18 cellular contexts compared by ENCODE assay signal in the genomic region with DNA sequence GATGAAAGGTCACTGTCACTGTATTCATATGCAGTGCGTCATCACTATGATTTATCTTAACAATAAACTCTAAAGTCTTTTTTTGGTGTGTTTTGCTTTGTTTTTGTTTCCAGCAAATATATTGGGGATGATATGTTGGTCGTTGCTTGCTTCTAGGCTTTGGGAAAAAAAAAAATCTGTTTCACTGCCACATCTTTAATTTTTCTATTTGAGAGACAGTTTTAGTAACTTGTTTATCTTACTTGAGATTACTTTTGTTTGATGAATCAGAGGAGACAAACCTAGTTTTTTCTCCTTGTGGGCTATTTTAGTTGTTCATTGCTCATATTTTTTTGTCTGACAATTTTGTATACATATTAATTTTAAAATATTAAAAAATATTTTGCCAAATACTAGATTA. TPM values are rescaled to one million over a fixed set of nuclear protein-coding genes. Genes with fewer than 3 reads are reported as not detected.
A peak's percentile ranks its signal among the peaks of the same experiment; 100 is the strongest.
DNase-seq lines count a peak whose midpoint lies in the region; ATAC-seq, FAIRE-seq and TF ChIP-seq lines count a peak whose summit lies in the region.
"Had no signal": no experiment of that assay in that cellular context is flagged by ENCODE, and none has a peak within 500 bp of the region (broad histone marks: within the 10 kb centered on the region; RNA-seq: fewer than 3 reads in every experiment).

No MANE protein-coding gene starts in this region.

- peaks cover 0 to 6% of the 10 kb centered on the region in 2 experiments; a peak in 2 of 4 replicates for H3K36me3 ChIP-seq in GM12878 (ENCODE audit: control insufficient read depth in 2 of 2, insufficient read depth in 2 of 2, low read length in 1 of 2)
- peaks cover 0 to 3% of the 10 kb centered on the region in 2 donors for H3K36me3 ChIP-seq in kidney (ENCODE audit: control insufficient read depth in 1 of 2, insufficient read depth in 2 of 2, low read length in 2 of 2)
- H3K36me3 ChIP-seq in OCI-LY7 (ENCODE audit: insufficient read depth, low read length) = peaks cover 32% of the 10 kb centered on the region

- no peaks in the 10 kb centered on the region for H3K9me2 ChIP-seq in OCI-LY7 (ENCODE audit: insufficient read depth, low read length)

- 98% methylated on average over 2 of the region's 2 CpGs for WGBS in GM12878 (ENCODE audit: insufficient coverage, insufficient replicate concordance, low lambda C conversion rate, missing lambda C conversion rate)

- no peak for TF ChIP-seq RAD21 in GM12878 (IDR thresholded peaks at IDR 0.05; ENCODE audit: insufficient read depth, low read depth, low read length)

- H2AFZ ChIP-seq in GM12878 (ENCODE audit: control insufficient read depth, low read depth, low read length) (no peak overlapping the region), OCI-LY7 (ENCODE audit: low read length) (no peak overlapping the region)
- H2AFZ ChIP-seq: GM23338 had no signal

- BruUV-seq in GM12878 (replicated peaks; lab: Mats Ljungman, UMichigan) (no TSS peak), OCI-LY7 (replicated peaks; lab: Mats Ljungman, UMichigan) (no TSS peak)

- no peak overlapping the region for H3K9ac ChIP-seq in GM12878 (ENCODE audit: control insufficient read depth, insufficient read depth, low read length)
- H3K9ac ChIP-seq in kidney (ENCODE audit: low read length in 2 of 2) = no peak overlapping the region
- H3K9ac ChIP-seq: BLaER1 treated with 17β-estradiol and CSF1 and Interleukin-3, amounts not matched to agents 10 nM and 100 nM had no signal

- SMC1A ChIA-PET in GM12878 (lab: Charles Lee; ENCODE audit: uncharacterized antibody, unreplicated experiment) = interaction anchor here (8.9 kb wide), 1 partner anchor 151 kb away, joined by 91 read pairs; no protein-coding TSS in a partner anchor

- RAD21 ChIA-PET in GM12878 (lab: Charles Lee; ENCODE audit: unreplicated experiment) = interaction anchor here (0.8 kb wide), 1 partner anchor 13 kb away, joined by 3 read pairs; no protein-coding TSS in a partner anchor

- H3K4me3 ChIP-seq in GM12878 = no peak overlapping the region
- no peak overlapping the region for H3K4me3 ChIP-seq in kidney (ENCODE audit: low read length in 2 of 2)
- no peak overlapping the region for H3K4me3 ChIP-seq in OCI-LY7 (ENCODE audit: low read depth, low read length, poor library complexity, severe bottlenecking)
- H3K4me3 ChIP-seq: BLaER1 treated with 17β-estradiol and CSF1 and Interleukin-3, amounts not matched to agents 10 nM and 100 nM; GM23338; K562 had no signal

- POLR2A ChIA-PET in GM12878 (lab: Charles Lee) = no interaction called here
- POLR2A ChIA-PET in OCI-LY7 (lab: Charles Lee) = interaction anchor here (0.5 to 0.7 kb wide), 2 partner anchors 136 to 540 kb away, joined by 3 to 4 read pairs; no protein-coding TSS in a partner anchor

- ATAC-seq in GM12878 (no peak), HG03521 (IDR thresholded peaks at IDR 0.05; ENCODE audit: unreplicated experiment) (no peak)
- ATAC-seq: CD8-positive, alpha-beta T cell; GM23338; K562 had no signal

- DNase-seq in HCEC 1CT (peak; percentile 65), GM12878 (ENCODE audit: low read depth, low spot score) (no peak), kidney (no peak), amniotic stem cell (lab: John Stamatoyannopoulos, UW) (no peak), OCI-LY7 (ENCODE audit: low spot score) (no peak), D341Med (ENCODE audit: low spot score) (no peak)
- DNase-seq: Calu3; CD8-positive, alpha-beta T cell; DMS 273 treated with DMSO at 0.1 percent for 48 hours; DMS53; DND-41; GDM1 had no signal

- H3K27ac ChIP-seq in GM12878 (ENCODE audit: control insufficient read depth, insufficient read depth) (no peak overlapping the region), kidney (ENCODE audit: low read depth in 2 of 2, low read length in 2 of 2) (no peak overlapping the region), OCI-LY7 (ENCODE audit: low read depth, low read length, poor library complexity, severe bottlenecking) (no peak overlapping the region)
- H3K27ac ChIP-seq: BLaER1 treated with 17β-estradiol and CSF1 and Interleukin-3, amounts not matched to agents 10 nM and 100 nM; HL-60 had no signal

- TF ChIP-seq EP300 in GM12878 (IDR thresholded peaks at IDR 0.05; ENCODE audit: borderline replicate concordance in 1 of 2, control insufficient read depth in 1 of 2, low read depth in 2 of 2, low read length in 2 of 2) = no peak

- FAIRE-seq in GM12878 (lab: Jason Lieb, UNC) (peak; percentile 23), kidney (lab: Jason Lieb, UNC) (peak; percentile 46)
- FAIRE-seq: H54, K562 had no signal

- in situ Hi-C loops in GM12878 (cut with MboI) = loop anchor here (5.0 to 10.0 kb wide), 2 partner anchors 156 to 563 kb away; no protein-coding TSS in a partner anchor

- TF ChIP-seq CTCF in GM12878 (IDR thresholded peaks at IDR 0.05 in 2 of 3, conservative IDR thresholded peaks at IDR 0.05 in 1 of 3; ENCODE audit: control insufficient read depth in 2 of 3, extremely low read depth in 1 of 3, insufficient read depth in 1 of 3, low read depth in 3 of 3, low read length in 3 of 3) (no peak), kidney (IDR thresholded peaks at IDR 0.05; ENCODE audit: borderline replicate concordance, extremely low read depth, insufficient read depth) (no peak), OCI-LY7 (conservative IDR thresholded peaks at IDR 0.05; ENCODE audit: low read length) (no peak)

- intact Hi-C loops in GM12878 (cut with micrococcal nuclease; ENCODE audit: unreplicated experiment) (loop anchor here (10.0 kb wide), 1 partner anchor 643 kb away; no protein-coding TSS in a partner anchor), kidney (cut with DNase I) (no loop called here), OCI-LY7 (cut with micrococcal nuclease; ENCODE audit: unreplicated experiment) (no loop called here)

- H3K4me2 ChIP-seq in GM12878 (ENCODE audit: control insufficient read depth, insufficient read depth) (no peak overlapping the region), OCI-LY7 (ENCODE audit: low read length) (no peak overlapping the region)
- H3K4me2 ChIP-seq: BLaER1 treated with 17β-estradiol and CSF1 and Interleukin-3, amounts not matched to agents 10 nM and 100 nM; GM23338 had no signal

- no peaks in the 10 kb centered on the region for H3K79me2 ChIP-seq in GM12878 (ENCODE audit: control insufficient read depth, insufficient read depth, low read length)
- no peaks in the 10 kb centered on the region for H3K79me2 ChIP-seq in OCI-LY7 (ENCODE audit: insufficient read depth, low read depth, low read length)

- H3K27me3 ChIP-seq in GM12878 (replicated peaks in 1 of 2; ENCODE audit: control insufficient read depth in 2 of 2, insufficient read depth in 2 of 2, low read length in 1 of 2) = no peaks in the 10 kb centered on the region
- H3K27me3 ChIP-seq: BLaER1 treated with 17β-estradiol and CSF1 and Interleukin-3, amounts not matched to agents 10 nM and 100 nM had no signal

- H4K20me1 ChIP-seq in GM12878 (ENCODE audit: control insufficient read depth, insufficient read depth) (no peaks in the 10 kb centered on the region), OCI-LY7 (ENCODE audit: insufficient read depth, low read length) (no peaks in the 10 kb centered on the region)
- H4K20me1 ChIP-seq: BLaER1 treated with 17β-estradiol and CSF1 and Interleukin-3, amounts not matched to agents 10 nM and 100 nM had no signal

- TF ChIP-seq POLR2A in GM12878 (IDR thresholded peaks at IDR 0.05; ENCODE audit: low read depth, low read length) = no peak

- H3K9me3 ChIP-seq in GM12878 (replicated peaks; ENCODE audit: control insufficient read depth, insufficient read depth, low read length) = no peaks in the 10 kb centered on the region; the same call in 2 of the 3 replicates
- H3K9me3 ChIP-seq in kidney (ENCODE audit: control insufficient read depth in 1 of 2, low read length in 2 of 2) = no peaks in the 10 kb centered on the region
- no peaks in the 10 kb centered on the region for H3K9me3 ChIP-seq in OCI-LY7 (ENCODE audit: low read length)
- H3K9me3 ChIP-seq: BLaER1 treated with 17β-estradiol and CSF1 and Interleukin-3, amounts not matched to agents 10 nM and 100 nM had no signal

- H3K4me1 ChIP-seq in GM12878 (ENCODE audit: control insufficient read depth, insufficient read depth, low read length) = no peaks in the 10 kb centered on the region
- peaks cover 0 to 3% of the 10 kb centered on the region in 2 donors for H3K4me1 ChIP-seq in kidney (ENCODE audit: control insufficient read depth in 1 of 2, insufficient read depth in 1 of 2, low read depth in 1 of 2, low read length in 2 of 2)
- no peaks in the 10 kb centered on the region for H3K4me1 ChIP-seq in OCI-LY7 (ENCODE audit: insufficient read depth, low read length, poor library complexity, severe bottlenecking)

- CTCF ChIA-PET in GM12878 (lab: Yijun Ruan, JAX) = interaction anchor here (0.7 to 8.9 kb wide), 6 partner anchors 9 to 151 kb away, joined by 3 to 161 read pairs (median 4); no protein-coding TSS in a partner anchor
- CTCF ChIA-PET in OCI-LY7 (lab: Charles Lee; ENCODE audit: unreplicated experiment) = no interaction called here

RNA-seq across cellular contexts. Expression of gene CWC27, which starts 19.4 kb away (rescaled TPM):
- 52.3 and 54.0 TPM in 2 replicates for total RNA-seq in GM12878 (2013; cell fraction: nucleolus; rRNA removed)
- 21.7 TPM in 2 replicates for total RNA-seq in GM12878 (2014; rRNA removed)
- 46.8 and 50.5 TPM in 2 replicates for total RNA-seq in GM12878 (2014; rRNA removed; fragmentation: Illumina TruSeq; extraction: Trizol)
- 30.4 and 31.1 TPM in 2 replicates for total RNA-seq in GM12878 (2021)
- 14.5 TPM for polyA plus RNA-seq in GM12878 (2011; ENCODE audit: low read depth)
- polyA plus RNA-seq in GM12878 (2011; rRNA removed) = 40.9 and 59.6 TPM in 2 replicates
- polyA plus RNA-seq in GM12878 (2011; cell fraction: cytosol; rRNA removed) = 9.6 and 11.6 TPM in 2 replicates
- 15.2 and 17.2 TPM in 2 replicates for polyA plus RNA-seq in GM12878 (2011; cell fraction: nucleus; rRNA removed)
- polyA plus RNA-seq in GM12878 (2012) = 20.4 and 22.8 TPM in 2 replicates
- polyA plus RNA-seq in GM12878 (2014; fragmentation: Illumina TruSeq; extraction: Trizol) = 49.0 and 75.8 TPM in 2 replicates
- polyA plus RNA-seq in GM12878 (2014; fragmentation: Nextera tagmentation; extraction: Ambion mirVana) = 10 to 100 TPM; 55.4 to 59.8 TPM
- polyA plus RNA-seq in GM12878 (2014; rRNA removed) = 22.3 and 26.1 TPM in 2 replicates
- 10 to 100 TPM; 47.1 to 61.9 TPM for polyA plus RNA-seq in GM12878 (2016; fragmentation: Nextera tagmentation; extraction: Ambion mirVana)
- polyA minus RNA-seq in GM12878 (2011; rRNA and poly(A)+ RNA removed) = 28.2 and 54.1 TPM in 2 replicates
- 8.6 and 9.0 TPM in 2 replicates for polyA minus RNA-seq in GM12878 (2011; cell fraction: cytosol; rRNA and poly(A)+ RNA removed)
- 34.0 and 57.3 TPM in 2 replicates for polyA minus RNA-seq in GM12878 (2011; cell fraction: nucleus; rRNA and poly(A)+ RNA removed)
- 17.3 TPM for total RNA-seq in kidney
- polyA plus RNA-seq in kidney (ENCODE audit: insufficient read depth, low read depth, low replicate concordance) = 16.5 TPM
- 15.4 and 18.8 TPM in 2 replicates for total RNA-seq in OCI-LY7 (2014; rRNA removed; shearing (Covaris generic))
- 33.1 and 34.4 TPM in 2 replicates for total RNA-seq in OCI-LY7 (2022)

RNA-seq across cellular contexts. Expression of gene SREK1IP1, which starts 19.7 kb away (rescaled TPM):
- 15.0 and 18.4 TPM in 2 replicates for total RNA-seq in GM12878 (2013; cell fraction: nucleolus; rRNA removed)
- 9.1 and 12.5 TPM in 2 replicates for total RNA-seq in GM12878 (2014; rRNA removed)
- total RNA-seq in GM12878 (2014; rRNA removed; fragmentation: Illumina TruSeq; extraction: Trizol) = 22.4 and 23.8 TPM in 2 replicates
- total RNA-seq in GM12878 (2021) = 24.8 and 28.7 TPM in 2 replicates
- polyA plus RNA-seq in GM12878 (2011; ENCODE audit: low read depth) = 26.6 TPM
- 9.4 and 13.7 TPM in 2 replicates for polyA plus RNA-seq in GM12878 (2011; rRNA removed)
- polyA plus RNA-seq in GM12878 (2011; cell fraction: cytosol; rRNA removed) = 6.2 and 8.0 TPM in 2 replicates
- polyA plus RNA-seq in GM12878 (2011; cell fraction: nucleus; rRNA removed) = 3.1 and 4.3 TPM in 2 replicates
- 8.9 and 19.1 TPM in 2 replicates for polyA plus RNA-seq in GM12878 (2012)
- 29.0 and 32.5 TPM in 2 replicates for polyA plus RNA-seq in GM12878 (2014; fragmentation: Illumina TruSeq; extraction: Trizol)
- polyA plus RNA-seq in GM12878 (2014; fragmentation: Nextera tagmentation; extraction: Ambion mirVana) = 10 to 100 TPM; 59.2 to 60.3 TPM
- polyA plus RNA-seq in GM12878 (2014; rRNA removed) = 9.4 and 9.9 TPM in 2 replicates
- polyA plus RNA-seq in GM12878 (2016; fragmentation: Nextera tagmentation; extraction: Ambion mirVana) = 10 to 100 TPM; 44.7 to 48.7 TPM
- 7.8 and 9.8 TPM in 2 replicates for polyA minus RNA-seq in GM12878 (2011; rRNA and poly(A)+ RNA removed)
- 3.3 and 9.9 TPM in 2 replicates for polyA minus RNA-seq in GM12878 (2011; cell fraction: cytosol; rRNA and poly(A)+ RNA removed)
- polyA minus RNA-seq in GM12878 (2011; cell fraction: nucleus; rRNA and poly(A)+ RNA removed) = 2.1 and 6.9 TPM in 2 replicates
- total RNA-seq in kidney = 16.8 TPM
- 21.8 TPM for polyA plus RNA-seq in kidney (ENCODE audit: insufficient read depth, low read depth, low replicate concordance)
- 4.8 and 9.6 TPM in 2 replicates for total RNA-seq in OCI-LY7 (2014; rRNA removed; shearing (Covaris generic))
- 23.0 and 30.7 TPM in 2 replicates for total RNA-seq in OCI-LY7 (2022)
